ENCODE assay signal across 8 cellular contexts in genomic region chr1:156081174-156082110, GRCh38. TPM values are rescaled to one million over a fixed set of nuclear protein-coding genes. Genes with fewer than 3 reads are reported as not detected.
A peak's percentile ranks its signal among the peaks of the same experiment; 100 is the strongest.
DNase-seq lines count a peak whose midpoint lies in the region; ATAC-seq and TF ChIP-seq lines count a peak whose summit lies in the region.

No MANE protein-coding gene starts in this region.

- H3K4me1 ChIP-seq in Peyer's patch (peaks cover 0 to 17% (median 6%) of the 10 kb centered on the region in 4 donors), spleen (peaks cover 3 to 37% (median 25%) of the 10 kb centered on the region in 6 donors)

- H3K27me3 ChIP-seq in Peyer's patch (no peaks in the 10 kb centered on the region), spleen (replicated peaks in 1 of 7) (peaks cover 0 to 62% (median 10%) of the 10 kb centered on the region in 7 donors)

- 5 to 11% (median 9%) methylated on average over 27 to 64 of the region's 64 CpGs for WGBS in spleen, 5 donors

- peak; percentile 59 for DNase-seq in DMS 273 (lab: John Stamatoyannopoulos, UW; ENCODE audit: unreplicated experiment)
- DNase-seq in DMS 273 treated with DMSO at 0.1 percent for 48 hours (lab: John Stamatoyannopoulos, UW) = no peak
- DNase-seq in Peyer's patch = no peak
- DNase-seq in fibroblast of the aortic adventitia (ENCODE audit: low read depth) = no peak
- no peak for DNase-seq in spleen
- DNase-seq in DMS153 (lab: John Stamatoyannopoulos, UW) = no peak
- no peak for DNase-seq in globus pallidus (ENCODE audit: low spot score)

- ATAC-seq in GM21619 (IDR thresholded peaks at IDR 0.05; ENCODE audit: unreplicated experiment) = no peak

- H3K9me3 ChIP-seq in Peyer's patch = no peaks in the 10 kb centered on the region
- no peaks in the 10 kb centered on the region for H3K9me3 ChIP-seq in spleen

- H3K4me3 ChIP-seq in Peyer's patch = peak overlapping the region; percentile 60 to 90 (median 76)
- H3K4me3 ChIP-seq in fibroblast of the aortic adventitia (ENCODE audit: low read depth, low read length) = peak overlapping the region; percentile 88
- H3K4me3 ChIP-seq in spleen = peak overlapping the region; percentile 66 to 83 (median 71)

- TF ChIP-seq CTCF in Peyer's patch (IDR thresholded peaks at IDR 0.05) (no peak), fibroblast of the aortic adventitia (IDR thresholded peaks at IDR 0.05; ENCODE audit: insufficient read depth, low read length) (no peak), spleen (IDR thresholded peaks at IDR 0.05 in 8 of 11, conservative IDR thresholded peaks at IDR 0.05 in 3 of 11) (no peak)

- TF ChIP-seq POLR2A in Peyer's patch (IDR thresholded peaks at IDR 0.05) = no peak
- no peak for TF ChIP-seq POLR2A in spleen (IDR thresholded peaks at IDR 0.05)

- H3K36me3 ChIP-seq in Peyer's patch (no peaks in the 10 kb centered on the region), spleen (no peaks in the 10 kb centered on the region)

- no peak overlapping the region for H3K27ac ChIP-seq in Peyer's patch
- H3K27ac ChIP-seq in spleen = no peak overlapping the region

- intact Hi-C loops in spleen (cut with DNase I; ENCODE audit: low total_unique reads) = no loop called here

RNA-seq across cellular contexts. Expression of gene MEX3A, which starts 0.8 kb away (rescaled TPM):
- total RNA-seq in Peyer's patch (1 to 10 TPM in 1 of 4 donors, under 1 TPM in 1, not detected in 2; 0.80 to 2.1 TPM), fibroblast of the aortic adventitia (ENCODE audit: low replicate concordance) (0.90 TPM in 2 replicates), spleen (under 1 TPM; 0.26 to 0.76 (median 0.38) TPM)
- under 1 TPM; 0.11 to 0.17 (median 0.16) TPM for polyA plus RNA-seq in spleen

RNA-seq across cellular contexts. Expression of gene RAB25, which starts 20.5 kb away (rescaled TPM):
- total RNA-seq in Peyer's patch (100 to 1,000 TPM in 3 of 4 donors, 10 to 100 TPM in 1; 96.6 to 188 (median 146) TPM), fibroblast of the aortic adventitia (ENCODE audit: low replicate concordance) (not detected in 2 replicates), spleen (under 1 TPM in 2 of 7 donors, not detected in 5; 0.50 to 0.70 TPM)
- polyA plus RNA-seq in spleen = under 1 TPM; 0.28 to 0.61 (median 0.45) TPM

RNA-seq across cellular contexts. Expression of gene LAMTOR2, which starts 26.9 kb away (rescaled TPM):
- 10 to 100 TPM; 40.4 to 75.5 (median 54.1) TPM for total RNA-seq in Peyer's patch
- 40.4 and 74.7 TPM in 2 replicates for total RNA-seq in fibroblast of the aortic adventitia (ENCODE audit: low replicate concordance)
- 10 to 100 TPM; 29.5 to 53.3 (median 42.3) TPM for total RNA-seq in spleen
- 100 to 1,000 TPM in 2 of 3 donors, 10 to 100 TPM in 1; 80.0 to 121 (median 107) TPM for polyA plus RNA-seq in spleen

RNA-seq across cellular contexts. Expression of gene UBQLN4, which starts 27.8 kb away (rescaled TPM):
- total RNA-seq in Peyer's patch = 10 to 100 TPM; 16.3 to 22.5 (median 21.4) TPM
- 8.5 and 22.0 TPM in 2 replicates for total RNA-seq in fibroblast of the aortic adventitia (ENCODE audit: low replicate concordance)
- total RNA-seq in spleen = 10 to 100 TPM; 15.7 to 26.4 (median 21.2) TPM
- polyA plus RNA-seq in spleen = 10 to 100 TPM; 11.2 to 18.0 (median 12.2) TPM

RNA-seq across cellular contexts. Expression of gene LMNA, which starts 33.1 kb away (rescaled TPM):
- 100 to 1,000 TPM; 201 to 295 (median 211) TPM for total RNA-seq in Peyer's patch
- total RNA-seq in fibroblast of the aortic adventitia (ENCODE audit: low replicate concordance) = 502 and 1,039 TPM in 2 replicates
- 100 to 1,000 TPM in 6 of 7 donors, 10 to 100 TPM in 1; 95.1 to 279 (median 124) TPM for total RNA-seq in spleen
- 10 to 100 TPM; 33.9 to 61.1 (median 39.4) TPM for polyA plus RNA-seq in spleen

Comparison
In these comparisons a context has a peak if more than half of its experiments do, and no peak if none do; other contexts are left out.
1. RNA of gene RAB25, which starts 20.5 kb away (total RNA-seq): 96.6 to 188 TPM in Peyer's patch; 0.50 to 0.70 TPM in spleen and not detected in fibroblast of the aortic adventitia; every median in the first group is over 10 times any median in the second.
2. Peak in every context shown above with its lines, with median percentiles within 50 percentile points of each other: H3K4me3 ChIP-seq.